9 cellular contexts compared by ENCODE assay signal in the genomic region with DNA sequence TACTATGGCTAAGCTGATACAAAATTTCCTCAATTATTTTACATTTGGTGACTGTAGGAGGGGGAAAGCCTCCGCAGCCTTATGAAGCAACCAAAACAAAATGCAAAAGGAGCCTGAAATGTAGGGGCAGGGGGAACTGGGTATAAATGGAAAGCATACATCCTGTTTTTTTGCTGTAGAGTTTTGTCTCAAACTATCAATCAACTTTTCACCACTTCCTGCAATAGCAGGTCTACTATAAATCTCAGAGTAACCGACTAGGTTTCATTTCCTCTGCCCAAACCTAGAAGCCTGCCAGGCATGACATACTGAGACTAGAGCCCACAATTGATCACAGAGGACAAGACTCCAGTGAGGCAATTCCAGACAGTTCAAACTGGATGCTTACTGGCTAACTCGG.
DNase-seq lines count a peak whose midpoint lies in the region; ATAC-seq, FAIRE-seq and TF ChIP-seq lines count a peak whose summit lies in the region.
"Had no signal": no experiment of that assay in that cellular context is flagged by ENCODE, and none has a peak within 500 bp of the region (broad histone marks: within the 10 kb centered on the region; RNA-seq: fewer than 3 reads in every experiment).

No MANE protein-coding gene starts in this region.

- no peaks in the 10 kb centered on the region for H3K9me3 Mint-ChIP-seq in activated naive CD4-positive, alpha-beta T cell treated with anti-CD3 and anti-CD28 coated beads for 36 hours
- H3K9me3 Mint-ChIP-seq in Caco-2 (ENCODE audit: unreplicated experiment): no peaks in the 10 kb centered on the region
- H3K9me3 Mint-ChIP-seq: neural crest cell had no signal

- TF ChIP-seq CTCF in smooth muscle cell (IDR thresholded peaks at IDR 0.05; ENCODE audit: borderline replicate concordance, insufficient read depth, poor library complexity, severe bottlenecking): no peak
- no peak for TF ChIP-seq CTCF in Caco-2 (IDR thresholded peaks at IDR 0.05; ENCODE audit: insufficient read depth in 1 of 2, low read depth in 1 of 2, low read length in 1 of 2, severe bottlenecking in 1 of 2, unreplicated experiment in 1 of 2)

- H3K36me3 Mint-ChIP-seq in activated naive CD4-positive, alpha-beta T cell treated with anti-CD3 and anti-CD28 coated beads for 36 hours (ENCODE audit: low read depth): peaks cover 26% of the 10 kb centered on the region
- H3K36me3 Mint-ChIP-seq in Caco-2 (ENCODE audit: insufficient read depth, unreplicated experiment): no peaks in the 10 kb centered on the region

- no peak for TF ChIP-seq POLR2A in GM12892 (IDR thresholded peaks at IDR 0.05; ENCODE audit: low read depth, low read length)

- H3K27ac Mint-ChIP-seq in activated naive CD4-positive, alpha-beta T cell treated with anti-CD3 and anti-CD28 coated beads for 36 hours: peak overlapping the region; percentile 83
- H3K27ac Mint-ChIP-seq in Caco-2 (ENCODE audit: unreplicated experiment): no peak overlapping the region

- no peak overlapping the region for H3K4me2 ChIP-seq in smooth muscle cell

- intact Hi-C loops in activated naive CD4-positive, alpha-beta T cell treated with anti-CD3 and anti-CD28 coated beads for 36 hours (cut with micrococcal nuclease): loop anchor here (1.0 to 5.0 kb wide), 9 partner anchors 18 to 779 kb away; a partner anchor contains a TSS
- intact Hi-C loops in Caco-2 (cut with micrococcal nuclease; ENCODE audit: unreplicated experiment): no loop called here

- 90% methylated on average over 3 of the region's 3 CpGs for WGBS in smooth muscle cell (ENCODE audit: low lambda C conversion rate)

- H2AFZ ChIP-seq in smooth muscle cell (ENCODE audit: low read depth): no peak overlapping the region

- H3K4me1 Mint-ChIP-seq in activated naive CD4-positive, alpha-beta T cell treated with anti-CD3 and anti-CD28 coated beads for 36 hours (ENCODE audit: low read depth): peaks cover 74% of the 10 kb centered on the region
- peaks cover 4% of the 10 kb centered on the region for H3K4me1 Mint-ChIP-seq in Caco-2 (ENCODE audit: low read depth, unreplicated experiment)
- H3K4me1 Mint-ChIP-seq: neural crest cell had no signal

- H3K27me3 ChIP-seq in smooth muscle cell (ENCODE audit: low read depth): no peaks in the 10 kb centered on the region
- H3K27me3 ChIP-seq in Caco-2 (replicated peaks; ENCODE audit: control insufficient read depth, insufficient read depth, low read length): no peaks in the 10 kb centered on the region

- peak; percentile 100 for ATAC-seq in GM21576 (IDR thresholded peaks at IDR 0.05; ENCODE audit: unreplicated experiment)

- H3K27ac ChIP-seq in KOPT-K1 (ENCODE audit: low read depth, low read length, poor library complexity, severe bottlenecking) (peak overlapping the region; percentile 57), smooth muscle cell (ENCODE audit: low read depth) (no peak overlapping the region)

- H3K4me3 ChIP-seq in smooth muscle cell (no peak overlapping the region), Caco-2 (ENCODE audit: low read depth, low read length) (no peak overlapping the region)

- no peaks in the 10 kb centered on the region for H4K20me1 ChIP-seq in smooth muscle cell (ENCODE audit: low read depth)

- H3K27me3 Mint-ChIP-seq in activated naive CD4-positive, alpha-beta T cell treated with anti-CD3 and anti-CD28 coated beads for 36 hours (ENCODE audit: low read depth): no peaks in the 10 kb centered on the region
- no peaks in the 10 kb centered on the region for H3K27me3 Mint-ChIP-seq in Caco-2 (ENCODE audit: insufficient read depth, unreplicated experiment)

- peak overlapping the region; percentile 17 for H3K4me3 Mint-ChIP-seq in activated naive CD4-positive, alpha-beta T cell treated with anti-CD3 and anti-CD28 coated beads for 36 hours
- no peak overlapping the region for H3K4me3 Mint-ChIP-seq in Caco-2 (ENCODE audit: unreplicated experiment)
- H3K4me3 Mint-ChIP-seq: neural crest cell had no signal

- H3K9me3 ChIP-seq in KOPT-K1 (ENCODE audit: insufficient read depth, low read length, poor library complexity, severe bottlenecking) (no peaks in the 10 kb centered on the region), smooth muscle cell (replicated peaks; ENCODE audit: low read depth) (no peaks in the 10 kb centered on the region), Caco-2 (no peaks in the 10 kb centered on the region)

- H3K4me1 ChIP-seq in smooth muscle cell (ENCODE audit: low read depth): no peaks in the 10 kb centered on the region
- H3K4me1 ChIP-seq in Caco-2: peaks cover 13% of the 10 kb centered on the region

- no peak overlapping the region for H3K9ac ChIP-seq in smooth muscle cell (ENCODE audit: low read depth)

- H3K36me3 ChIP-seq in KOPT-K1 (ENCODE audit: insufficient read depth, low read length) (peaks cover 73% of the 10 kb centered on the region), smooth muscle cell (ENCODE audit: low read depth) (no peaks in the 10 kb centered on the region), Caco-2 (ENCODE audit: control insufficient read depth, insufficient read depth, low read length) (no peaks in the 10 kb centered on the region)

- no peaks in the 10 kb centered on the region for H3K79me2 ChIP-seq in smooth muscle cell (ENCODE audit: low read depth)

- CTCF ChIA-PET in activated naive CD4-positive, alpha-beta T cell treated with anti-CD3 and anti-CD28 coated beads for 36 hours (lab: Charles Lee): no interaction called here
- CTCF ChIA-PET in Caco-2 (lab: Charles Lee): no interaction called here

- FAIRE-seq in GM12892 (lab: Jason Lieb, UNC): peak; percentile 93

- H3F3A ChIP-seq in smooth muscle cell (ENCODE audit: low read depth): no peaks in the 10 kb centered on the region

- POLR2A ChIA-PET in Caco-2 (lab: Charles Lee): no interaction called here

- peak; percentile 36 for DNase-seq in GM12892 (ENCODE audit: insufficient read length)
- peak; percentile 73 for DNase-seq in activated naive CD4-positive, alpha-beta T cell treated with anti-CD3 and anti-CD28 coated beads for 36 hours
- DNase-seq in NCI-H1694 treated with DMSO at 0.1 percent for 48 hours (lab: John Stamatoyannopoulos, UW): no peak
- no peak for DNase-seq in smooth muscle cell (lab: John Stamatoyannopoulos, UW; ENCODE audit: unreplicated experiment)
- no peak for DNase-seq in hypothalamus (lab: John Stamatoyannopoulos, UW)
- no peak for DNase-seq in Caco-2

- BruUV-seq in Caco-2 (replicated peaks; lab: Mats Ljungman, UMichigan): no TSS peak

Comparison
In these comparisons a context has a peak if more than half of its experiments do, and no peak if none do; other contexts are left out.
1. DNase-seq: peak in GM12892 (single experiment) and activated naive CD4-positive, alpha-beta T cell treated with anti-CD3 and anti-CD28 coated beads for 36 hours (single experiment); none in NCI-H1694 treated with DMSO at 0.1 percent for 48 hours (single experiment), smooth muscle cell (single experiment), hypothalamus (0 of 51) and Caco-2 (0 of 2).